In genomic region chr3:50609071-50609742, GRCh38 we compare ENCODE assay signal across 13 cellular contexts. TPM values are rescaled to one million over a fixed set of nuclear protein-coding genes. Genes with fewer than 3 reads are reported as not detected.
DNase-seq lines count a peak whose midpoint lies in the region; ATAC-seq and TF ChIP-seq lines count a peak whose summit lies in the region.
"Had no signal": no experiment of that assay in that cellular context is flagged by ENCODE, and none has a peak within 500 bp of the region (broad histone marks: within the 10 kb centered on the region; RNA-seq: fewer than 3 reads in every experiment).

No MANE protein-coding gene starts in this region.

- H3K4me3 ChIP-seq in CD4-positive, CD25-positive, alpha-beta regulatory T cell (ENCODE audit: low read depth, low read length), result peak overlapping the region; percentile 87
- H3K4me3 ChIP-seq in neutrophil (ENCODE audit: low read depth in 1 of 2, low read length in 1 of 2) (peak overlapping the region; percentile 80 to 94), HAP-1 (no peak overlapping the region)
- H3K4me3 ChIP-seq: prostate gland had no signal

- H3K27ac ChIP-seq in CD4-positive, CD25-positive, alpha-beta regulatory T cell (ENCODE audit: insufficient read depth, low read length, poor library complexity, severe bottlenecking), result peak overlapping the region; percentile 97
- H3K27ac ChIP-seq in KOPT-K1 (ENCODE audit: low read depth, low read length, poor library complexity, severe bottlenecking) (peak overlapping the region; percentile 98), neutrophil (no peak overlapping the region)
- H3K27ac ChIP-seq: epithelial cell of prostate, prostate gland, VCaP had no signal

- in situ Hi-C loops in HAP-1 (cut with MboI; ENCODE audit: low sequenced_read_pairs), result no loop called here

- no peaks in the 10 kb centered on the region for H3K9me3 ChIP-seq in CD4-positive, CD25-positive, alpha-beta regulatory T cell (ENCODE audit: control insufficient read depth in 2 of 2, low read length in 2 of 2)
- H3K9me3 ChIP-seq in KOPT-K1 (ENCODE audit: insufficient read depth, low read length, poor library complexity, severe bottlenecking), result peaks cover 13% of the 10 kb centered on the region
- H3K9me3 ChIP-seq in neutrophil, result no peaks in the 10 kb centered on the region
- no peaks in the 10 kb centered on the region for H3K9me3 ChIP-seq in HAP-1
- H3K9me3 ChIP-seq: prostate gland had no signal

- no peak for ATAC-seq in CD4-positive, CD25-positive, alpha-beta regulatory T cell (ENCODE audit: low read depth in 2 of 2)
- ATAC-seq in central memory CD8-positive, alpha-beta T cell (replicated peaks; ENCODE audit: extremely low read depth, poor library complexity, severe bottlenecking), result no peak
- ATAC-seq in HG03457 (IDR thresholded peaks at IDR 0.05; ENCODE audit: unreplicated experiment), result no peak

- TF ChIP-seq CTCF in neutrophil (IDR thresholded peaks at IDR 0.05), result no peak

- peaks cover 45% of the 10 kb centered on the region for H3K36me3 ChIP-seq in CD4-positive, CD25-positive, alpha-beta regulatory T cell (ENCODE audit: control insufficient read depth, insufficient read depth, low read length)
- H3K36me3 ChIP-seq in KOPT-K1 (ENCODE audit: insufficient read depth, low read length), result peaks cover 73% of the 10 kb centered on the region
- peaks cover 19% of the 10 kb centered on the region for H3K36me3 ChIP-seq in neutrophil
- peaks cover 4% of the 10 kb centered on the region; the same call in 1 of the 2 replicates for H3K36me3 ChIP-seq in HAP-1 (replicated peaks)
- H3K36me3 ChIP-seq: prostate gland had no signal

- peak in 1 of 3 donors; percentile 64 for DNase-seq in CD4-positive, CD25-positive, alpha-beta regulatory T cell
- no peak for DNase-seq in central memory CD8-positive, alpha-beta T cell (ENCODE audit: low spot score in 2 of 2)
- DNase-seq in pons (ENCODE audit: low spot score) (no peak), DMS79 treated with DMSO at 0.1 percent for 48 hours (lab: John Stamatoyannopoulos, UW) (no peak), HAP-1 (ENCODE audit: low spot score in 2 of 2) (no peak)
- DNase-seq: anterior cingulate cortex, NCI-H2029 had no signal

- H3K4me1 ChIP-seq in CD4-positive, CD25-positive, alpha-beta regulatory T cell (ENCODE audit: control insufficient read depth, insufficient read depth, low read length, poor library complexity, severe bottlenecking), result peaks cover 95% of the 10 kb centered on the region
- H3K4me1 ChIP-seq in neutrophil (ENCODE audit: control insufficient read depth in 1 of 2, insufficient read depth in 1 of 2, low read depth in 1 of 2, low read length in 1 of 2), result peaks cover 58 to 64% of the 10 kb centered on the region in 2 experiments
- H3K4me1 ChIP-seq in HAP-1, result peaks cover 12% of the 10 kb centered on the region

- peak overlapping the region; percentile 89 to 97 (median 96) for H3K4me3 Mint-ChIP-seq in CD4-positive, CD25-positive, alpha-beta regulatory T cell
- peak overlapping the region; percentile 97 for H3K4me3 Mint-ChIP-seq in central memory CD8-positive, alpha-beta T cell

- no peaks in the 10 kb centered on the region for H3K9me3 Mint-ChIP-seq in CD4-positive, CD25-positive, alpha-beta regulatory T cell
- no peaks in the 10 kb centered on the region for H3K9me3 Mint-ChIP-seq in central memory CD8-positive, alpha-beta T cell

- peaks cover 26 to 82% (median 49%) of the 10 kb centered on the region in 4 donors for H3K4me1 Mint-ChIP-seq in CD4-positive, CD25-positive, alpha-beta regulatory T cell
- H3K4me1 Mint-ChIP-seq in central memory CD8-positive, alpha-beta T cell, result peaks cover 90% of the 10 kb centered on the region

- no peaks in the 10 kb centered on the region for H3K27me3 Mint-ChIP-seq in CD4-positive, CD25-positive, alpha-beta regulatory T cell
- H3K27me3 Mint-ChIP-seq in central memory CD8-positive, alpha-beta T cell, result no peaks in the 10 kb centered on the region

- H3K36me3 Mint-ChIP-seq in CD4-positive, CD25-positive, alpha-beta regulatory T cell, result peaks cover 38% of the 10 kb centered on the region
- peaks cover 54% of the 10 kb centered on the region for H3K36me3 Mint-ChIP-seq in central memory CD8-positive, alpha-beta T cell (ENCODE audit: insufficient read depth)

- no peaks in the 10 kb centered on the region for H3K27me3 ChIP-seq in CD4-positive, CD25-positive, alpha-beta regulatory T cell (ENCODE audit: control insufficient read depth, insufficient read depth, low read length)
- H3K27me3 ChIP-seq in neutrophil (no peaks in the 10 kb centered on the region), HAP-1 (ENCODE audit: low read depth) (no peaks in the 10 kb centered on the region)

- peak overlapping the region; percentile 95 to 97 (median 97) for H3K27ac Mint-ChIP-seq in CD4-positive, CD25-positive, alpha-beta regulatory T cell
- H3K27ac Mint-ChIP-seq in central memory CD8-positive, alpha-beta T cell (ENCODE audit: low read depth), result peak overlapping the region; percentile 98

RNA-seq across cellular contexts. Expression of gene CISH, which starts 2.4 kb away (rescaled TPM):
- 23.4 TPM for total RNA-seq in CD4-positive, CD25-positive, alpha-beta regulatory T cell
- polyA plus RNA-seq in CD4-positive, CD25-positive, alpha-beta regulatory T cell, result 10 to 100 TPM; 40.5 to 66.7 (median 58.5) TPM

RNA-seq across cellular contexts. Expression of gene MAPKAPK3, which starts 7.7 kb away (rescaled TPM):
- total RNA-seq in CD4-positive, CD25-positive, alpha-beta regulatory T cell, result 42.9 TPM
- 10 to 100 TPM; 47.0 to 52.9 (median 49.5) TPM for polyA plus RNA-seq in CD4-positive, CD25-positive, alpha-beta regulatory T cell

RNA-seq across cellular contexts. Expression of gene HEMK1, which starts 39.9 kb away (rescaled TPM):
- 21.1 TPM for total RNA-seq in CD4-positive, CD25-positive, alpha-beta regulatory T cell
- polyA plus RNA-seq in CD4-positive, CD25-positive, alpha-beta regulatory T cell, result 10 to 100 TPM; 18.5 to 24.9 (median 23.1) TPM

RNA-seq across cellular contexts. Expression of gene C3orf18, which starts 41.7 kb away (rescaled TPM):
- total RNA-seq in CD4-positive, CD25-positive, alpha-beta regulatory T cell, result 8.7 TPM
- 10 to 100 TPM in 2 of 4 donors, 1 to 10 TPM in 2; 7.4 to 11.9 (median 10.6) TPM for polyA plus RNA-seq in CD4-positive, CD25-positive, alpha-beta regulatory T cell
